8 cellular contexts compared by ENCODE assay signal in genomic region chr4:17577660-17578481, GRCh38. TPM values are rescaled to one million over a fixed set of nuclear protein-coding genes. Genes with fewer than 3 reads are reported as not detected.
A peak's percentile ranks its signal among the peaks of the same experiment; 100 is the strongest.
DNase-seq lines count a peak whose midpoint lies in the region; ATAC-seq and TF ChIP-seq lines count a peak whose summit lies in the region.

No MANE protein-coding gene starts in this region.

- H3K36me3 ChIP-seq in Panc1 (ENCODE audit: control insufficient read depth, insufficient read depth, low read length) (peaks cover 8% of the 10 kb centered on the region), left ventricle myocardium inferior (peaks cover 25% of the 10 kb centered on the region)

- no peaks in the 10 kb centered on the region for H3K9me3 ChIP-seq in Panc1 (ENCODE audit: control insufficient read depth, insufficient read depth, low read depth, low read length)
- H3K9me3 ChIP-seq in left ventricle myocardium inferior (replicated peaks): no peaks in the 10 kb centered on the region

- in situ Hi-C loops in Panc1 (cut with HindIII; ENCODE audit: low pct_unique_long_range_greater_than_20kb, low sequenced_read_pairs): no loop called here

- H3K27me3 Mint-ChIP-seq in activated naive CD8-positive, alpha-beta T cell treated with anti-CD3 and anti-CD28 coated beads, Interleukin-2, amount 10 ng/mL, durations not matched to agents 7 days and 5 days: no peaks in the 10 kb centered on the region
- H3K27me3 Mint-ChIP-seq in progenitor cell of endocrine pancreas: no peaks in the 10 kb centered on the region

- no TSS peak for BruUV-seq in Panc1 (replicated peaks; lab: Mats Ljungman, UMichigan)

- peaks cover 5% of the 10 kb centered on the region for H3K4me1 ChIP-seq in Panc1 (ENCODE audit: control insufficient read depth, insufficient read depth, low read length)
- H3K4me1 ChIP-seq in left ventricle myocardium inferior: peaks cover 59% of the 10 kb centered on the region

- H3K27ac Mint-ChIP-seq in activated naive CD8-positive, alpha-beta T cell treated with anti-CD3 and anti-CD28 coated beads, Interleukin-2, amount 10 ng/mL, durations not matched to agents 7 days and 5 days: peak overlapping the region; percentile 99
- H3K27ac Mint-ChIP-seq in progenitor cell of endocrine pancreas: peak overlapping the region; percentile 93

- no peaks in the 10 kb centered on the region for H3K9me3 Mint-ChIP-seq in activated naive CD8-positive, alpha-beta T cell treated with anti-CD3 and anti-CD28 coated beads, Interleukin-2, amount 10 ng/mL, durations not matched to agents 7 days and 5 days
- H3K9me3 Mint-ChIP-seq in progenitor cell of endocrine pancreas (ENCODE audit: low read depth): no peaks in the 10 kb centered on the region

- H3K4me3 Mint-ChIP-seq in activated naive CD8-positive, alpha-beta T cell treated with anti-CD3 and anti-CD28 coated beads, Interleukin-2, amount 10 ng/mL, durations not matched to agents 7 days and 5 days: peak overlapping the region; percentile 94
- H3K4me3 Mint-ChIP-seq in progenitor cell of endocrine pancreas (ENCODE audit: low read depth): peak overlapping the region; percentile 85

- H3K36me3 Mint-ChIP-seq in activated naive CD8-positive, alpha-beta T cell treated with anti-CD3 and anti-CD28 coated beads, Interleukin-2, amount 10 ng/mL, durations not matched to agents 7 days and 5 days: peaks cover 23% of the 10 kb centered on the region
- H3K36me3 Mint-ChIP-seq in progenitor cell of endocrine pancreas (ENCODE audit: insufficient read depth): peaks cover 10% of the 10 kb centered on the region

- peak; percentile 12 for ATAC-seq in HG02938 (IDR thresholded peaks at IDR 0.05; ENCODE audit: unreplicated experiment)
- ATAC-seq in Panc1: peak; percentile 25
- peak; percentile 10 for ATAC-seq in activated naive CD8-positive, alpha-beta T cell treated with anti-CD3 and anti-CD28 coated beads, Interleukin-2, amount 10 ng/mL, durations not matched to agents 7 days and 5 days (ENCODE audit: low read depth)

- H3K4me1 Mint-ChIP-seq in activated naive CD8-positive, alpha-beta T cell treated with anti-CD3 and anti-CD28 coated beads, Interleukin-2, amount 10 ng/mL, durations not matched to agents 7 days and 5 days: peaks cover 34% of the 10 kb centered on the region
- peaks cover 30% of the 10 kb centered on the region for H3K4me1 Mint-ChIP-seq in progenitor cell of endocrine pancreas (ENCODE audit: low read depth)

- POLR2A ChIA-PET in Panc1 (lab: Charles Lee): no interaction called here
- POLR2A ChIA-PET in activated naive CD8-positive, alpha-beta T cell treated with anti-CD3 and anti-CD28 coated beads, Interleukin-2, amount 10 ng/mL, durations not matched to agents 7 days and 5 days (lab: Charles Lee): interaction anchor here (0.7 to 3.8 kb wide), 12 partner anchors 9 to 235 kb away, joined by 3 to 74 read pairs (median 6); partner anchors contain the start of genes DCAF16, MED28 and NCAPG

- TF ChIP-seq CTCF in Panc1 (IDR thresholded peaks at IDR 0.05): no peak
- TF ChIP-seq CTCF in left ventricle myocardium inferior (IDR thresholded peaks at IDR 0.05; ENCODE audit: borderline replicate concordance): no peak
- peak; percentile 36 for TF ChIP-seq CTCF in progenitor cell of endocrine pancreas (IDR thresholded peaks at IDR 0.05; ENCODE audit: unreplicated experiment)

- H3K4me3 ChIP-seq in Panc1 (ENCODE audit: low read depth in 2 of 2, low read length in 2 of 2) (peak overlapping the region; percentile 78 to 81), left ventricle myocardium inferior (peak overlapping the region; percentile 97)

- intact Hi-C loops in Panc1 (cut with micrococcal nuclease; ENCODE audit: unreplicated experiment) (no loop called here), left ventricle myocardium inferior (cut with micrococcal nuclease) (no loop called here)

- H3K27me3 ChIP-seq in Panc1 (ENCODE audit: control insufficient read depth, insufficient read depth, low read length) (no peaks in the 10 kb centered on the region), left ventricle myocardium inferior (ENCODE audit: low read depth) (no peaks in the 10 kb centered on the region)

- DNase-seq in activated CD4-positive, CD25-positive, alpha-beta regulatory T cell (lab: John Stamatoyannopoulos, UW): peak; percentile 15 to 36 (median 26)
- no peak for DNase-seq in activated CD4-positive, CD25-positive, alpha-beta regulatory T cell treated with anti-CD3 and anti-CD28 coated beads, Interleukin-2, amount 50 U/mL, for 72 hours
- DNase-seq in Panc1 (ENCODE audit: low read depth, low spot score) (no peak), left ventricle myocardium inferior (peak; percentile 42), progenitor cell of endocrine pancreas (ENCODE audit: low spot score, unreplicated experiment) (peak; percentile 23), DMS79 (lab: John Stamatoyannopoulos, UW) (no peak)
- peak; percentile 34 for DNase-seq in activated naive CD8-positive, alpha-beta T cell treated with anti-CD3 and anti-CD28 coated beads, Interleukin-2, amount 10 ng/mL, durations not matched to agents 7 days and 5 days

- CTCF ChIA-PET in Panc1 (lab: Charles Lee): no interaction called here

- peak overlapping the region; percentile 87 for H3K27ac ChIP-seq in Panc1 (ENCODE audit: low read length)
- H3K27ac ChIP-seq in left ventricle myocardium inferior (replicated peaks): peak overlapping the region; percentile 98

RNA-seq across cellular contexts. Expression of gene LAP3, which starts 0.9 kb away (rescaled TPM):
- 51.4 TPM for total RNA-seq in Panc1 (2021; ENCODE audit: unreplicated experiment)
- 35.3 TPM for polyA plus RNA-seq in Panc1 (2012; ENCODE audit: insufficient read length)
- total RNA-seq in activated naive CD8-positive, alpha-beta T cell treated with anti-CD3 and anti-CD28 coated beads, Interleukin-2, amount 10 ng/mL, durations not matched to agents 7 days and 5 days: 100 to 1,000 TPM; 132 to 136 TPM
- 52.7 TPM for total RNA-seq in left ventricle myocardium inferior
- 76.4 and 81.6 TPM in 2 replicates for total RNA-seq in progenitor cell of endocrine pancreas

RNA-seq across cellular contexts. Expression of gene MED28, which starts 36.6 kb away (rescaled TPM):
- 32.1 TPM for total RNA-seq in Panc1 (2021; ENCODE audit: unreplicated experiment)
- 17.3 TPM for polyA plus RNA-seq in Panc1 (2012; ENCODE audit: insufficient read length)
- 10 to 100 TPM; 62.2 to 65.8 TPM for total RNA-seq in activated naive CD8-positive, alpha-beta T cell treated with anti-CD3 and anti-CD28 coated beads, Interleukin-2, amount 10 ng/mL, durations not matched to agents 7 days and 5 days
- total RNA-seq in left ventricle myocardium inferior: 18.1 TPM
- 108 and 115 TPM in 2 replicates for total RNA-seq in progenitor cell of endocrine pancreas

Comparison
In these comparisons a context has a peak if more than half of its experiments do, and no peak if none do; other contexts are left out.
1. DNase-seq: peak in activated CD4-positive, CD25-positive, alpha-beta regulatory T cell (4 of 4), activated naive CD8-positive, alpha-beta T cell treated with anti-CD3 and anti-CD28 coated beads, Interleukin-2, amount 10 ng/mL, durations not matched to agents 7 days and 5 days (single experiment), left ventricle myocardium inferior (single experiment) and progenitor cell of endocrine pancreas (single experiment); none in activated CD4-positive, CD25-positive, alpha-beta regulatory T cell treated with anti-CD3 and anti-CD28 coated beads, Interleukin-2, amount 50 U/mL, for 72 hours (single experiment), Panc1 (single experiment) and DMS79 (single experiment).
2. Peak in every context shown above with its lines, with median percentiles within 50 percentile points of each other: ATAC-seq.